In the genomic region with DNA sequence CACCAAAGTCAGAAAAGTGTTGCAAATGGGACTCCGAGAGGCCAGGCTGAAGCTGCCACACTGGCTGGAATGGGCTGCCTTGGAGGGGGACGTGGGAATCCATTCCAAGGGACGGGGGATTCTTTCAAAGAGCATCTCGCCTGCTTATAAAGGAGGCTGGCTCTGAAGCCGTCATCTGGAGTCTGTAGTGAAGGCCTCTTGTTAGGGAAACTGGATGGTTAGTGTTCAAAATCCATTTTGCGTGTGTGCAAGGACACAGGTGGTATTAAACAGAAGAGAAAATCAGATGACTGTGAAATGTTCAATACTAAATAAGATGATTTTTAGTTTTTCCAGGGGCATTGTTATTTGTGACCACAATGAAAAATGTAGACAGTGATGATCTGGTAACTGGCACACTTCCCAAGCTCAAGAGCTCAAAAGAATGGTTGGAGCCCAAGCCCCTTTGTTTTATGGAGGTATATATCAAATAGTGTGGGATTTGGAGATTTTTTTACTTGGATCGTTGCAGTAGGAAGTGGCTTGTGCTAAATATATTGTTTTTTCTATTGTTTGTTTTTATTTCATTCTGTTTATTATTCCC, we compare ENCODE assay signal across 8 cellular contexts. TPM values are rescaled to one million over a fixed set of nuclear protein-coding genes. Genes with fewer than 3 reads are reported as not detected.
DNase-seq lines count a peak whose midpoint lies in the region; ATAC-seq and TF ChIP-seq lines count a peak whose summit lies in the region.

No MANE protein-coding gene starts in this region.

- CTCF ChIA-PET in BJ (lab: Yijun Ruan, JAX) = interaction anchor here (1.0 to 1.5 kb wide), 3 partner anchors 39 to 63 kb away, joined by 3 to 4 read pairs (median 3); partner anchors contain the start of gene TP53I3

- POLR2A ChIA-PET in BJ (lab: Charles Lee) = no interaction called here

- H3K9me3 ChIP-seq in iPS-15b (ENCODE audit: control insufficient read depth, insufficient read depth, low read length) = no peaks in the 10 kb centered on the region

- H3K9ac ChIP-seq in iPS-15b (ENCODE audit: low read depth, low read length) = peak overlapping the region; percentile 60

- no peaks in the 10 kb centered on the region for H3K36me3 ChIP-seq in BJ (ENCODE audit: control insufficient read depth, insufficient read depth, low read length)
- no peaks in the 10 kb centered on the region for H3K36me3 ChIP-seq in iPS-15b (ENCODE audit: control insufficient read depth, insufficient read depth, low read length)

- H3K27me3 ChIP-seq in BJ (ENCODE audit: control insufficient read depth, insufficient read depth, low read length) (no peaks in the 10 kb centered on the region), HL-60 (ENCODE audit: insufficient read depth, poor library complexity, severe bottlenecking) (no peaks in the 10 kb centered on the region), iPS-15b (ENCODE audit: control insufficient read depth, insufficient read depth, low read length) (peaks cover 3% of the 10 kb centered on the region)

- no peaks in the 10 kb centered on the region for H3K36me3 Mint-ChIP-seq in activated T-helper 2 cell treated with anti-CD3 and anti-CD28 coated beads, Interferon-gamma antibody, Interleukin-2, Interleukin-4, amounts not matched to agents 10 μg/mL and 5 μg/mL and 100 μg/mL, durations not matched to agents 14 hours and 24 hours and 36 hours (ENCODE audit: low read depth)
- H3K36me3 Mint-ChIP-seq in stimulated activated memory B cell treated with anti-CD40 and anti-IgM and Interleukin-4, amounts not matched to agents 10 μg/mL and 1 μg/mL and 100 μg/mL, for 72 hours = peaks cover 6% of the 10 kb centered on the region

- no peaks in the 10 kb centered on the region for H3K4me1 ChIP-seq in iPS-15b (ENCODE audit: control insufficient read depth, insufficient read depth, low read length)

- intact Hi-C loops in activated T-helper 2 cell treated with anti-CD3 and anti-CD28 coated beads, Interferon-gamma antibody, Interleukin-2, Interleukin-4, amounts not matched to agents 10 μg/mL and 5 μg/mL and 100 μg/mL, durations not matched to agents 14 hours and 24 hours and 36 hours (cut with micrococcal nuclease) = loop anchor here (5.0 kb wide), 1 partner anchor 238 kb away; the partner anchor contains the start of gene ITSN2

- peaks cover 14% of the 10 kb centered on the region for H3K4me1 Mint-ChIP-seq in activated T-helper 2 cell treated with anti-CD3 and anti-CD28 coated beads, Interferon-gamma antibody, Interleukin-2, Interleukin-4, amounts not matched to agents 10 μg/mL and 5 μg/mL and 100 μg/mL, durations not matched to agents 14 hours and 24 hours and 36 hours (ENCODE audit: low read depth)
- H3K4me1 Mint-ChIP-seq in stimulated activated memory B cell treated with anti-CD40 and anti-IgM and Interleukin-4, amounts not matched to agents 10 μg/mL and 1 μg/mL and 100 μg/mL, for 72 hours = peaks cover 27% of the 10 kb centered on the region

- peaks cover 1% of the 10 kb centered on the region for H3K27me3 Mint-ChIP-seq in activated T-helper 2 cell treated with anti-CD3 and anti-CD28 coated beads, Interferon-gamma antibody, Interleukin-2, Interleukin-4, amounts not matched to agents 10 μg/mL and 5 μg/mL and 100 μg/mL, durations not matched to agents 14 hours and 24 hours and 36 hours (ENCODE audit: low read depth)
- no peaks in the 10 kb centered on the region for H3K27me3 Mint-ChIP-seq in stimulated activated memory B cell treated with anti-CD40 and anti-IgM and Interleukin-4, amounts not matched to agents 10 μg/mL and 1 μg/mL and 100 μg/mL, for 72 hours

- peak overlapping the region; percentile 76 for H3K4me3 Mint-ChIP-seq in activated T-helper 2 cell treated with anti-CD3 and anti-CD28 coated beads, Interferon-gamma antibody, Interleukin-2, Interleukin-4, amounts not matched to agents 10 μg/mL and 5 μg/mL and 100 μg/mL, durations not matched to agents 14 hours and 24 hours and 36 hours (ENCODE audit: low read depth)
- H3K4me3 Mint-ChIP-seq in stimulated activated memory B cell treated with anti-CD40 and anti-IgM and Interleukin-4, amounts not matched to agents 10 μg/mL and 1 μg/mL and 100 μg/mL, for 72 hours = peak overlapping the region; percentile 81

- H3K9me3 Mint-ChIP-seq in activated T-helper 2 cell treated with anti-CD3 and anti-CD28 coated beads, Interferon-gamma antibody, Interleukin-2, Interleukin-4, amounts not matched to agents 10 μg/mL and 5 μg/mL and 100 μg/mL, durations not matched to agents 14 hours and 24 hours and 36 hours = no peaks in the 10 kb centered on the region
- no peaks in the 10 kb centered on the region for H3K9me3 Mint-ChIP-seq in stimulated activated memory B cell treated with anti-CD40 and anti-IgM and Interleukin-4, amounts not matched to agents 10 μg/mL and 1 μg/mL and 100 μg/mL, for 72 hours

- no peak overlapping the region; the same call in 1 of the 2 replicates for H3K27ac ChIP-seq in HL-60 (replicated peaks)

- DNase-seq in BJ (ENCODE audit: low read depth) (no peak), HL-60 (ENCODE audit: low read depth in 1 of 2, low spot score in 1 of 2) (no peak), ecto neural progenitor cell (ENCODE audit: low spot score) (no peak)
- no peak for DNase-seq in activated T-helper 2 cell treated with anti-CD3 and anti-CD28 coated beads, Interferon-gamma antibody, Interleukin-2, Interleukin-4, amounts not matched to agents 10 μg/mL and 5 μg/mL and 100 μg/mL, durations not matched to agents 14 hours and 24 hours and 36 hours (ENCODE audit: low spot score)
- DNase-seq in stimulated activated naive CD4-positive, alpha-beta T cell treated with Interleukin-2 at 50 U/mL for 16 hours (lab: John Stamatoyannopoulos, UW) = no peak

- TF ChIP-seq CTCF in BJ (IDR thresholded peaks at IDR 0.05; ENCODE audit: insufficient read depth, low read depth, low read length) (no peak), HL-60 (IDR thresholded peaks at IDR 0.05; ENCODE audit: insufficient read depth, low read length) (no peak)

- peak overlapping the region; percentile 82 for H3K4me3 ChIP-seq in BJ (ENCODE audit: low read depth, low read length)
- H3K4me3 ChIP-seq in HL-60 (replicated peaks; ENCODE audit: insufficient read depth, low read length) = peak overlapping the region; percentile 80
- peak overlapping the region; percentile 90 for H3K4me3 ChIP-seq in iPS-15b (ENCODE audit: low read depth, low read length)

- H3K27ac Mint-ChIP-seq in activated T-helper 2 cell treated with anti-CD3 and anti-CD28 coated beads, Interferon-gamma antibody, Interleukin-2, Interleukin-4, amounts not matched to agents 10 μg/mL and 5 μg/mL and 100 μg/mL, durations not matched to agents 14 hours and 24 hours and 36 hours = peak overlapping the region; percentile 56
- H3K27ac Mint-ChIP-seq in stimulated activated memory B cell treated with anti-CD40 and anti-IgM and Interleukin-4, amounts not matched to agents 10 μg/mL and 1 μg/mL and 100 μg/mL, for 72 hours = peak overlapping the region; percentile 87

- peak; percentile 17 for ATAC-seq in GM19043 (IDR thresholded peaks at IDR 0.05; ENCODE audit: low read depth, unreplicated experiment)
- peak; percentile 0 for ATAC-seq in stimulated activated memory B cell treated with anti-CD40 and anti-IgM and Interleukin-4, amounts not matched to agents 10 μg/mL and 1 μg/mL and 100 μg/mL, for 72 hours

RNA-seq across cellular contexts. Expression of gene FAM228B, which starts 0.8 kb away (rescaled TPM):
- 4.2 and 7.6 TPM in 2 replicates for polyA plus RNA-seq in BJ (2011; rRNA removed)
- polyA minus RNA-seq in BJ (2011; rRNA and poly(A)+ RNA removed) = 2.8 and 6.2 TPM in 2 replicates
- 4.5 and 6.3 TPM in 2 replicates for total RNA-seq in activated T-helper 2 cell treated with anti-CD3 and anti-CD28 coated beads, Interferon-gamma antibody, Interleukin-2, Interleukin-4, amounts not matched to agents 10 μg/mL and 5 μg/mL and 100 μg/mL, durations not matched to agents 14 hours and 24 hours and 36 hours

RNA-seq across cellular contexts. Expression of gene PFN4, which starts 1.0 kb away (rescaled TPM):
- polyA plus RNA-seq in BJ (2011; rRNA removed) = 0.40 and 0.65 TPM in 2 replicates
- 0.28 TPM in 1 of 2 replicates, not detected in the other for polyA minus RNA-seq in BJ (2011; rRNA and poly(A)+ RNA removed)
- total RNA-seq in activated T-helper 2 cell treated with anti-CD3 and anti-CD28 coated beads, Interferon-gamma antibody, Interleukin-2, Interleukin-4, amounts not matched to agents 10 μg/mL and 5 μg/mL and 100 μg/mL, durations not matched to agents 14 hours and 24 hours and 36 hours = 0.30 TPM in 1 of 2 replicates, not detected in the other

RNA-seq across cellular contexts. Expression of gene TP53I3, which starts 39.5 kb away (rescaled TPM):
- polyA plus RNA-seq in BJ (2011; rRNA removed) = 37.4 and 45.1 TPM in 2 replicates
- 20.6 and 31.0 TPM in 2 replicates for polyA minus RNA-seq in BJ (2011; rRNA and poly(A)+ RNA removed)
- 2.7 and 3.1 TPM in 2 replicates for total RNA-seq in activated T-helper 2 cell treated with anti-CD3 and anti-CD28 coated beads, Interferon-gamma antibody, Interleukin-2, Interleukin-4, amounts not matched to agents 10 μg/mL and 5 μg/mL and 100 μg/mL, durations not matched to agents 14 hours and 24 hours and 36 hours

RNA-seq across cellular contexts. Expression of gene SF3B6, which starts 48.0 kb away (rescaled TPM):
- polyA plus RNA-seq in BJ (2011; rRNA removed) = 107 and 199 TPM in 2 replicates
- polyA minus RNA-seq in BJ (2011; rRNA and poly(A)+ RNA removed) = 13.1 and 17.5 TPM in 2 replicates
- 137 and 143 TPM in 2 replicates for total RNA-seq in activated T-helper 2 cell treated with anti-CD3 and anti-CD28 coated beads, Interferon-gamma antibody, Interleukin-2, Interleukin-4, amounts not matched to agents 10 μg/mL and 5 μg/mL and 100 μg/mL, durations not matched to agents 14 hours and 24 hours and 36 hours

RNA-seq across cellular contexts. Expression of gene FAM228A, which starts 50.8 kb away (rescaled TPM):
- polyA plus RNA-seq in BJ (2011; rRNA removed) = 0.17 and 0.23 TPM in 2 replicates
- polyA minus RNA-seq in BJ (2011; rRNA and poly(A)+ RNA removed) = 0.10 TPM in 1 of 2 replicates, not detected in the other
- 0.21 TPM in 1 of 2 replicates, not detected in the other for total RNA-seq in activated T-helper 2 cell treated with anti-CD3 and anti-CD28 coated beads, Interferon-gamma antibody, Interleukin-2, Interleukin-4, amounts not matched to agents 10 μg/mL and 5 μg/mL and 100 μg/mL, durations not matched to agents 14 hours and 24 hours and 36 hours
